8 cellular contexts compared by ENCODE assay signal in the genomic region with DNA sequence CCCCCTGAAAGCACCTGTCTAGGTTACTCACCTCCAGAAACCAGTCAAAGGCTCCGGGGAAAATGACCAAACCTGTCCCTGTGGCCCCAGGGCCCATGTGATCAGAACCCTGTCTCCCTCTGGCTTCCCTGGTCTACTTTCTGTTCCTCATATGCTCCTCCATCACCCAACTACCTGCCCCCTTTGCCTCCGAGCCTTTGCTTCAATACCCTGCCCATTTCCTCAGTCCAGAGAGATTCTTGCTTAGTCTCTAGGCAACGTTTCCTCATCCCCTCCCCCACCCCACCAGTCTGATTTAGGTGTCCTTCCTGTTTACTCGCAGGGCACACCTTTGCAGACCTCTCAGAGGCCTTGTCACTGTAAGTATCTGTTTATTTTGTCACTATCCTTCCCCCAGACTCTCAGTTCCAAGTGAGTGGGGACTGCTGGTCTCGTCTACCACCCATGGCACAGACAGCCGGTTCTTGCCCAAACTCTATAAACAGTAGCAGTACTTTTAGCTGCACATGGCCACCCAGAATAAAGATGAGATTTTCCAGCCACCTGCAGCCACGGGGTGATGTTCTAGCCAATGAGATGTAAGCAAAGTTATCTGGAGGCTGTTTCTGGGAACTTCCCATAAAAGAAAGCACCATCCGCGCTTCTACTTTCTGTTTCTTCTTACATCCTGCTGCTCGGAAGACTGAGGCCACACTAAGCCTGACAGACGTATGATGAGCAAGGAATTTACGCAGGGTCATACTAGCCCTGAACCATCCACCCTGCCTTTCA. TPM values are rescaled to one million over a fixed set of nuclear protein-coding genes. Genes with fewer than 3 reads are reported as not detected.
DNase-seq lines count a peak whose midpoint lies in the region; ATAC-seq, FAIRE-seq and TF ChIP-seq lines count a peak whose summit lies in the region.

No MANE protein-coding gene starts in this region.

- no peaks in the 10 kb centered on the region for H4K20me1 ChIP-seq in GM12878 (ENCODE audit: control insufficient read depth, insufficient read depth)

- H3K4me3 ChIP-seq in GM12878, result peak overlapping the region; percentile 72

- TF ChIP-seq CTCF in GM12878 (IDR thresholded peaks at IDR 0.05 in 2 of 3, conservative IDR thresholded peaks at IDR 0.05 in 1 of 3; ENCODE audit: control insufficient read depth in 2 of 3, extremely low read depth in 1 of 3, insufficient read depth in 1 of 3, low read depth in 3 of 3, low read length in 3 of 3), result no peak

- peak in 1 of 2 experiments; percentile 68; a peak in 2 of 4 replicates for TF ChIP-seq EP300 in GM12878 (IDR thresholded peaks at IDR 0.05; ENCODE audit: borderline replicate concordance in 1 of 2, control insufficient read depth in 1 of 2, low read depth in 2 of 2, low read length in 2 of 2)

- H3K27ac ChIP-seq in GM12878 (ENCODE audit: control insufficient read depth, insufficient read depth), result peak overlapping the region; percentile 85

- peaks cover 22% of the 10 kb centered on the region for H3K4me1 ChIP-seq in GM12878 (ENCODE audit: control insufficient read depth, insufficient read depth, low read length)

- RAD21 ChIA-PET in GM12878 (lab: Charles Lee; ENCODE audit: unreplicated experiment), result interaction anchor here (1.0 to 7.3 kb wide), 11 partner anchors 9 to 163 kb away, joined by 3 to 51 read pairs (median 8); a partner anchor contains a TSS

- BruUV-seq in GM12878 (replicated peaks; lab: Mats Ljungman, UMichigan), result no TSS peak

- no peak for FAIRE-seq in GM12878 (lab: Jason Lieb, UNC)

- H3K9ac ChIP-seq in GM12878 (ENCODE audit: control insufficient read depth, insufficient read depth, low read length), result peak overlapping the region; percentile 41

- H3K9me3 ChIP-seq in GM12878 (replicated peaks; ENCODE audit: control insufficient read depth, insufficient read depth, low read length), result no peaks in the 10 kb centered on the region; the same call in 2 of the 3 replicates

- SMC1A ChIA-PET in GM12878 (lab: Charles Lee; ENCODE audit: uncharacterized antibody, unreplicated experiment), result interaction anchor here (0.8 to 8.2 kb wide), 6 partner anchors 12 to 93 kb away, joined by 3 to 135 read pairs (median 14); a partner anchor contains a TSS

- ATAC-seq in GM18867 (IDR thresholded peaks at IDR 0.05; ENCODE audit: unreplicated experiment) (peak; percentile 82), HG02885 (IDR thresholded peaks at IDR 0.05; ENCODE audit: poor library complexity, unreplicated experiment) (peak; percentile 83), GM12878 (peak; percentile 90)

- WGBS in GM12878 (ENCODE audit: insufficient coverage, insufficient replicate concordance, low lambda C conversion rate, missing lambda C conversion rate), result under 1% methylated on average over 12 of the region's 12 CpGs

- POLR2A ChIA-PET in GM12878 (lab: Charles Lee), result interaction anchor here (0.9 to 5.8 kb wide), 6 partner anchors 9 to 29 kb away, joined by 3 to 57 read pairs (median 8); a partner anchor contains a TSS

- H3K79me2 ChIP-seq in GM12878 (ENCODE audit: control insufficient read depth, insufficient read depth, low read length), result peaks cover 92% of the 10 kb centered on the region

- in situ Hi-C loops in GM12878 (cut with MboI), result no loop called here

- peak; percentile 34; the same call in 1 of the 2 replicates for TF ChIP-seq POLR2A in GM12878 (IDR thresholded peaks at IDR 0.05; ENCODE audit: low read depth, low read length)

- H3K36me3 ChIP-seq in GM12878 (ENCODE audit: control insufficient read depth in 2 of 2, insufficient read depth in 2 of 2, low read length in 1 of 2), result peaks cover 0 to 14% of the 10 kb centered on the region in 2 experiments; a peak in 2 of 4 replicates

- no peak for TF ChIP-seq RAD21 in GM12878 (IDR thresholded peaks at IDR 0.05; ENCODE audit: insufficient read depth, low read depth, low read length)

- intact Hi-C loops in GM12878 (cut with micrococcal nuclease; ENCODE audit: unreplicated experiment), result loop anchor here (5.0 kb wide), 1 partner anchor 147 kb away; no protein-coding TSS in a partner anchor

- H2AFZ ChIP-seq in GM12878 (ENCODE audit: control insufficient read depth, low read depth, low read length), result peak overlapping the region; percentile 62

- CTCF ChIA-PET in GM12878 (lab: Yijun Ruan, JAX), result interaction anchor here (1.2 to 3.1 kb wide), 4 partner anchors 10 to 126 kb away, joined by 4 to 8 read pairs (median 4); no protein-coding TSS in a partner anchor

- H3K27me3 ChIP-seq in GM12878 (replicated peaks in 1 of 2; ENCODE audit: control insufficient read depth in 2 of 2, insufficient read depth in 2 of 2, low read length in 1 of 2), result no peaks in the 10 kb centered on the region

- peak; percentile 49 to 85 (median 62) for DNase-seq in T-helper 1 cell
- DNase-seq in GM12878 (ENCODE audit: low read depth, low spot score), result peak; percentile 88
- peak; percentile 40 to 58 (median 48) for DNase-seq in stimulated activated CD4-positive, alpha-beta T cell treated with anti-CD3 and anti-CD28 coated beads, Interleukin-12 subunit alpha, Interleukin-12 subunit beta, amount 100 ng/mL, for 48 hours (ENCODE audit: low read depth in 2 of 3, low spot score in 1 of 3)
- no peak for DNase-seq in islet precursor cell
- DNase-seq in cerebellar cortex (ENCODE audit: low spot score), result no peak
- no peak for DNase-seq in SKM-1 (lab: John Stamatoyannopoulos, UW; ENCODE audit: unreplicated experiment)

- H3K4me2 ChIP-seq in GM12878 (ENCODE audit: control insufficient read depth, insufficient read depth), result peak overlapping the region; percentile 84

TF ChIP-seq in GM12878, 131 proteins besides CTCF, POLR2A, EP300 and RAD21 (continues in another document):
- TF ChIP-seq BMI1 (IDR thresholded peaks at IDR 0.05; ENCODE audit: borderline replicate concordance) (peak; percentile 86; the same call in 1 of the 2 replicates), RELA (IDR thresholded peaks at IDR 0.05; ENCODE audit: borderline replicate concordance, partially characterized antibody) (peak; percentile 30), IKZF1 (conservative IDR thresholded peaks at IDR 0.05) (peak; percentile 90), KAT2A (conservative IDR thresholded peaks at IDR 0.05; ENCODE audit: control insufficient read depth, low read depth, low read length) (no peak), PAX8 (IDR thresholded peaks at IDR 0.05) (no peak), IRF4 (IDR thresholded peaks at IDR 0.05; ENCODE audit: low read depth, low read length) (peak; percentile 89), EZH2 (IDR thresholded peaks at IDR 0.05; ENCODE audit: borderline replicate concordance, control insufficient read depth, low read depth, low read length) (no peak), FOXM1 (IDR thresholded peaks at IDR 0.05; ENCODE audit: low read depth, low read length) (peak; percentile 16; the same call in 1 of the 2 replicates), YY1 (IDR thresholded peaks at IDR 0.05; ENCODE audit: low read depth, low read length) (no peak), SRF (IDR thresholded peaks at IDR 0.05; ENCODE audit: low read depth in 2 of 2, low read length in 2 of 2) (no peak), BHLHE40 (IDR thresholded peaks at IDR 0.05; ENCODE audit: borderline replicate concordance in 1 of 2, low read depth in 2 of 2, low read length in 1 of 2) (peak in 1 of 2 experiments; percentile 26; a peak in 1 of 4 replicates), ZNF207 (IDR thresholded peaks at IDR 0.05; ENCODE audit: borderline replicate concordance) (no peak; the same call in none of the 2 replicates), PML (IDR thresholded peaks at IDR 0.05; ENCODE audit: low read length) (no peak), SP1 (IDR thresholded peaks at IDR 0.05; ENCODE audit: low read depth, low read length) (no peak), HCFC1 (IDR thresholded peaks at IDR 0.05; ENCODE audit: low read length) (no peak), MEF2B (IDR thresholded peaks at IDR 0.05; ENCODE audit: partially characterized antibody, poor library complexity, severe bottlenecking) (peak; percentile 69), RB1 (IDR thresholded peaks at IDR 0.05; ENCODE audit: borderline replicate concordance) (no peak; the same call in 1 of the 2 replicates)
- TF ChIP-seq, protein P1, sequence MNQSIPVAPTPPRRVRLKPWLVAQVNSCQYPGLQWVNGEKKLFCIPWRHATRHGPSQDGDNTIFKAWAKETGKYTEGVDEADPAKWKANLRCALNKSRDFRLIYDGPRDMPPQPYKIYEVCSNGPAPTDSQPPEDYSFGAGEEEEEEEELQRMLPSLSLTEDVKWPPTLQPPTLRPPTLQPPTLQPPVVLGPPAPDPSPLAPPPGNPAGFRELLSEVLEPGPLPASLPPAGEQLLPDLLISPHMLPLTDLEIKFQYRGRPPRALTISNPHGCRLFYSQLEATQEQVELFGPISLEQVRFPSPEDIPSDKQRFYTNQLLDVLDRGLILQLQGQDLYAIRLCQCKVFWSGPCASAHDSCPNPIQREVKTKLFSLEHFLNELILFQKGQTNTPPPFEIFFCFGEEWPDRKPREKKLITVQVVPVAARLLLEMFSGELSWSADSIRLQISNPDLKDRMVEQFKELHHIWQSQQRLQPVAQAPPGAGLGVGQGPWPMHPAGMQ (IDR thresholded peaks at IDR 0.05; ENCODE audit: borderline replicate concordance), result no peak

RNA-seq across cellular contexts. Expression of a gene that starts 13.3 kb away (rescaled TPM):
- 309 and 344 TPM in 2 replicates for total RNA-seq in GM12878 (2013; cell fraction: nucleolus; rRNA removed)
- total RNA-seq in GM12878 (2014; rRNA removed), result 156 and 169 TPM in 2 replicates
- total RNA-seq in GM12878 (2014; rRNA removed; fragmentation: Illumina TruSeq; extraction: Trizol), result 187 and 191 TPM in 2 replicates
- 187 and 196 TPM in 2 replicates for total RNA-seq in GM12878 (2021)
- 55.1 TPM for polyA plus RNA-seq in GM12878 (2011; ENCODE audit: low read depth)
- 215 and 245 TPM in 2 replicates for polyA plus RNA-seq in GM12878 (2011; rRNA removed)
- 120 and 132 TPM in 2 replicates for polyA plus RNA-seq in GM12878 (2011; cell fraction: cytosol; rRNA removed)
- 189 and 251 TPM in 2 replicates for polyA plus RNA-seq in GM12878 (2011; cell fraction: nucleus; rRNA removed)
- polyA plus RNA-seq in GM12878 (2012), result 82.4 and 87.4 TPM in 2 replicates
- 241 and 312 TPM in 2 replicates for polyA plus RNA-seq in GM12878 (2014; fragmentation: Illumina TruSeq; extraction: Trizol)
- 100 to 1,000 TPM; 187 to 195 TPM for polyA plus RNA-seq in GM12878 (2014; fragmentation: Nextera tagmentation; extraction: Ambion mirVana)
- 162 and 163 TPM in 2 replicates for polyA plus RNA-seq in GM12878 (2014; rRNA removed)
- polyA plus RNA-seq in GM12878 (2016; fragmentation: Nextera tagmentation; extraction: Ambion mirVana), result 100 to 1,000 TPM; 226 to 229 TPM
- polyA minus RNA-seq in GM12878 (2011; rRNA and poly(A)+ RNA removed), result 305 and 322 TPM in 2 replicates
- 104 and 118 TPM in 2 replicates for polyA minus RNA-seq in GM12878 (2011; cell fraction: cytosol; rRNA and poly(A)+ RNA removed)
- polyA minus RNA-seq in GM12878 (2011; cell fraction: nucleus; rRNA and poly(A)+ RNA removed), result 126 and 135 TPM in 2 replicates

Comparison
In these comparisons a context has a peak if more than half of its experiments do, and no peak if none do; other contexts are left out.
1. DNase-seq: peak in T-helper 1 cell (5 of 5), GM12878 (single experiment) and stimulated activated CD4-positive, alpha-beta T cell treated with anti-CD3 and anti-CD28 coated beads, Interleukin-12 subunit alpha, Interleukin-12 subunit beta, amount 100 ng/mL, for 48 hours (3 of 3); none in islet precursor cell (single experiment), cerebellar cortex (single experiment) and SKM-1 (single experiment).
2. Peak in every context shown above with its lines, with median percentiles within 50 percentile points of each other: ATAC-seq.